In genomic region chr2:168835961-168836360, GRCh38 we compare ENCODE assay signal across 33 cellular contexts. TPM values are rescaled to one million over a fixed set of nuclear protein-coding genes. Genes with fewer than 3 reads are reported as not detected.
"Had no signal": no experiment of that assay in that cellular context is flagged by ENCODE, and none has a peak within 500 bp of the region (broad histone marks: within the 10 kb centered on the region; RNA-seq: fewer than 3 reads in every experiment).

No MANE protein-coding gene starts in this region.

- H3K4me1 ChIP-seq: adrenal gland, ascending aorta, body of pancreas, breast epithelium had no signal

- H3K9me3 ChIP-seq: adrenal gland, body of pancreas had no signal

- H3K27me3 ChIP-seq: adrenal gland, ascending aorta, body of pancreas, brain microvascular endothelial cell, breast epithelium, cardiac muscle cell had no signal

- H3K36me3 ChIP-seq: ascending aorta, brain microvascular endothelial cell, breast epithelium, cardiac muscle cell had no signal

- DNase-seq: activated effector memory CD4-positive, alpha-beta T cell treated with anti-CD3 and anti-CD28 coated beads, Interleukin-2, amount 50 U/mL, for 16 hours; activated effector memory CD4-positive, alpha-beta T cell treated with Interleukin-2 at 50 U/mL for 16 hours; activated gamma-delta T cell; activated gamma-delta T cell treated with Interleukin-2 at 50 U/mL for 16 hours; activated naive CD4-positive, alpha-beta T cell; activated naive CD4-positive, alpha-beta T cell treated with anti-CD3 and anti-CD28 coated beads for 36 hours; activated naive CD4-positive, alpha-beta T cell treated with anti-CD3 and anti-CD28 coated beads, Interleukin-2, amount 10 ng/mL, durations not matched to agents 7 days and 5 days; activated naive CD4-positive, alpha-beta T cell treated with anti-CD3 and anti-CD28 coated beads, Interleukin-2, amount 50 U/mL, for 16 hours; activated naive CD4-positive, alpha-beta T cell treated with Interleukin-2 at 50 U/mL for 16 hours; activated naive CD8-positive, alpha-beta T cell treated with anti-CD3 and anti-CD28 coated beads for 36 hours; activated naive CD8-positive, alpha-beta T cell treated with anti-CD3 and anti-CD28 coated beads, Interleukin-2, amount 10 ng/mL, durations not matched to agents 7 days and 5 days; activated naive CD8-positive, alpha-beta T cell treated with anti-CD3 and anti-CD28 coated beads, Interleukin-2, amount 50 U/mL, for 24 hours; activated T-cell treated with anti-CD3 and anti-CD28 coated beads, Interleukin-2, amount 50 U/mL, for 1 hour; activated T-cell treated with anti-CD3 and anti-CD28 coated beads, Interleukin-2, amount 50 U/mL, for 24 hours; activated T-cell treated with anti-CD3 and anti-CD28 coated beads, Interleukin-2, amount 50 U/mL, for 4 hours; activated T-cell treated with anti-CD3 and anti-CD28 coated beads, Interleukin-2, amount 50 U/mL, for 48 hours; activated T-cell treated with anti-CD3 and anti-CD28 coated beads, Interleukin-2, amount 50 U/mL, for 72 hours; adrenal gland; amniotic stem cell; aorta; body of pancreas; brain microvascular endothelial cell; caudate nucleus; central memory CD4-positive, alpha-beta T cell; cerebellar nuclear complex had no signal

- H3K4me3 ChIP-seq: adrenal gland, ascending aorta, body of pancreas, breast epithelium, cardiac muscle cell had no signal

- H3K27ac ChIP-seq: adrenal gland, ascending aorta, body of pancreas, brain microvascular endothelial cell, breast epithelium, cardiac muscle cell had no signal

RNA-seq across cellular contexts. Expression of gene NOSTRIN, which starts 33.5 kb away (rescaled TPM):
- total RNA-seq: activated naive CD4-positive, alpha-beta T cell treated with anti-CD3 and anti-CD28 coated beads for 36 hours; activated naive CD4-positive, alpha-beta T cell treated with anti-CD3 and anti-CD28 coated beads, Interleukin-2, amount 50 U/mL, for 72 hours; activated naive CD8-positive, alpha-beta T cell treated with anti-CD3 and anti-CD28 coated beads for 36 hours; activated naive CD8-positive, alpha-beta T cell treated with anti-CD3 and anti-CD28 coated beads, Interleukin-2, amount 10 ng/mL, durations not matched to agents 7 days and 5 days; activated T-cell treated with anti-CD3 and anti-CD28 coated beads, Interleukin-2, amount 50 U/mL, for 72 hours; activated T-helper 1 cell treated with anti-CD3 and anti-CD28 coated beads, Interleukin-12 subunit alpha, Interleukin-12 subunit beta, Interleukin-2, Interleukin-4 antibody, amounts not matched to agents 30 ng/mL and 10 ng/mL and 1 ng/mL, durations not matched to agents 14 hours and 24 hours and 36 hours; activated T-helper 2 cell treated with anti-CD3 and anti-CD28 coated beads, Interferon-gamma antibody, Interleukin-2, Interleukin-4, amounts not matched to agents 10 μg/mL and 5 μg/mL and 100 μg/mL, durations not matched to agents 14 hours and 24 hours and 36 hours; astrocyte had no signal

RNA-seq across cellular contexts. Expression of gene SPC25, which starts 54.3 kb away (rescaled TPM):
- total RNA-seq: ascending aorta, body of pancreas, bronchial epithelial cell had no signal
